In the genomic region with DNA sequence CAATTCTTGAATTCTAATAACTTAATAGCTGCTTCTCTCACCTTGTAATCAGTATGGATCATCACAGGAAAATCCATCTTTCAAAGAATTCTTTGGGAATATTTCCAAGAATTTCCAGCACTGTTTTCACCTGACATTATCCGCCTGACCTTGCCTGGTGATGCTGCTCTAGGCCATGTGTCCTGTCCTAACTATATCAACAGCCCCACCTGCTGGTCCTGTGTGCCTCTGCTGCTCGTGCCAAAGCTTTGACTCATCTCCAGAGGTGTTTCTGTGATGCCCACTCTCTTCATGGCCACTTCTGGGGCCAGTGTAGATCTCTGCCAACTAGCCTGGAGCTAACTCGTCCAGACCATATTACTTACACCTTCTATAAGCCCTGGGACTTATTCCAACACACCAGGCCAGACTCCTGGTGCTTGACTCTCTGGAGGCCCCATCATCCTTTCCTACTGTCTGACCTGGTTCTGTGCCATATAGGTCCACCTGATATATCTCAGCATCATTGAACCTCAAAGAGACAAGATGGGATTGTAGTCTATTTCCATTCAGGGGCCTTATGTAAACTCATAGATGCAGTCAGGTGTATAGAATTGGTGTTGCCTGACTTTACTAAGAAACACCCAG, we compare ENCODE assay signal across 8 cellular contexts.
DNase-seq lines count a peak whose midpoint lies in the region; ATAC-seq and TF ChIP-seq lines count a peak whose summit lies in the region.

No MANE protein-coding gene starts in this region.

- no peak overlapping the region for H2AFZ ChIP-seq in hepatocyte

- H3K27ac ChIP-seq in hepatocyte = no peak overlapping the region

- 57% methylated on average over 3 of the region's 3 CpGs for WGBS in hepatocyte (ENCODE audit: low lambda C conversion rate, missing lambda C conversion rate)

- no peak overlapping the region for H3K4me2 ChIP-seq in hepatocyte

- H3K79me2 ChIP-seq in hepatocyte = no peaks in the 10 kb centered on the region

- H4K20me1 ChIP-seq in hepatocyte (ENCODE audit: insufficient read depth, poor library complexity, severe bottlenecking) = no peaks in the 10 kb centered on the region

- H3K9me2 ChIP-seq in hepatocyte (replicated peaks; ENCODE audit: insufficient read depth) = no peaks in the 10 kb centered on the region

- peak; percentile 55 for DNase-seq in DMS53 treated with DMSO at 0.1 percent for 48 hours (lab: John Stamatoyannopoulos, UW; ENCODE audit: unreplicated experiment)
- peak; percentile 48 for DNase-seq in MG63
- DNase-seq in T follicular helper cell (ENCODE audit: low read depth) = peak; percentile 35
- DNase-seq in amniotic epithelial cell (ENCODE audit: low read depth) = peak; percentile 71
- peak; percentile 81 for DNase-seq in hepatocyte (ENCODE audit: low spot score)
- peak; percentile 56 for DNase-seq in stimulated activated CD4-positive, alpha-beta T cell treated with anti-CD3 and anti-CD28 coated beads, Interleukin-12 subunit alpha, Interleukin-12 subunit beta, amount 100 ng/mL, for 4 hours
- no peak for DNase-seq in OCI-M2 (lab: John Stamatoyannopoulos, UW; ENCODE audit: unreplicated experiment)

- H3K9me3 ChIP-seq in MG63 = no peaks in the 10 kb centered on the region
- no peaks in the 10 kb centered on the region for H3K9me3 ChIP-seq in hepatocyte (ENCODE audit: low read depth)

- ATAC-seq in GM21786 (IDR thresholded peaks at IDR 0.05; ENCODE audit: unreplicated experiment) = peak; percentile 74

- H3K36me3 ChIP-seq in MG63 (no peaks in the 10 kb centered on the region), hepatocyte (replicated peaks; ENCODE audit: insufficient read depth, low read depth) (no peaks in the 10 kb centered on the region)

- H3K4me3 ChIP-seq in MG63 = no peak overlapping the region
- no peak overlapping the region for H3K4me3 ChIP-seq in hepatocyte

- TF ChIP-seq CTCF in hepatocyte (IDR thresholded peaks at IDR 0.05; ENCODE audit: poor library complexity) = peak; percentile 69

- H3K27me3 ChIP-seq in MG63 (no peaks in the 10 kb centered on the region), hepatocyte (no peaks in the 10 kb centered on the region)

- H3K4me1 ChIP-seq in hepatocyte (ENCODE audit: insufficient read depth) = no peaks in the 10 kb centered on the region
